21 cellular contexts compared by ENCODE assay signal in the genomic region with DNA sequence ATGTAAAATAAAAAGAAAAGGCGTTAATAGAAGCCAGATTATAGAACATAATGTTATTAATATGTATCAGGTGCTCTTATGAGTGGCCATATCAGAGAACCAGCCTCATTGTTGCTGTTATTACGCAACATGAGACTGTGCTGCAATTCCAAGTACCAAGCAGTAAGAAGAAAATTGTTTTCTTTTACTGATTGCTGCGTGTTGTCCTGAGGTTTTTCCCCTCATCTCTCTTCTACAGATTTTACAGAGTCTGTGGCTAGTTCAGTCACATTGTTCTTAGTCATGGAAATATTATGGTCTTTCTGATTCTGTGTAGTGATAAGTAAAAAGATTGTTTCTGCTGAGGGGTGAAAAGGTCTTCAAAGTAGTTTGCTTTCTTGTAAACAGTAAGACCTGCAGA. TPM values are rescaled to one million over a fixed set of nuclear protein-coding genes. Genes with fewer than 3 reads are reported as not detected.
DNase-seq lines count a peak whose midpoint lies in the region; ATAC-seq, FAIRE-seq and TF ChIP-seq lines count a peak whose summit lies in the region.
"Had no signal": no experiment of that assay in that cellular context is flagged by ENCODE, and none has a peak within 500 bp of the region (broad histone marks: within the 10 kb centered on the region; RNA-seq: fewer than 3 reads in every experiment).

No MANE protein-coding gene starts in this region.

- no peaks in the 10 kb centered on the region; a peak in 1 of 5 replicates for H3K27me3 ChIP-seq in K562 (ENCODE audit: control insufficient read depth in 2 of 2, insufficient read depth in 2 of 2, low read length in 2 of 2)

- TF ChIP-seq EP300 in K562 (IDR thresholded peaks at IDR 0.05; ENCODE audit: low read length): no peak

- H3K4me3 ChIP-seq in AG10803 (ENCODE audit: low read length): no peak overlapping the region
- H3K4me3 ChIP-seq in K562: no peak overlapping the region
- H3K4me3 ChIP-seq: SK-N-MC had no signal

- no peaks in the 10 kb centered on the region for H3K9me3 ChIP-seq in K562 (replicated peaks; ENCODE audit: control insufficient read depth, insufficient read depth, low read depth, low read length)

- H4K20me1 ChIP-seq in K562 (replicated peaks; ENCODE audit: control insufficient read depth, insufficient read depth, low read length): no peaks in the 10 kb centered on the region

- POLR2A ChIA-PET in K562 (lab: Yijun Ruan, JAX): no interaction called here

- no TSS peak for BruUV-seq in K562 (replicated peaks; lab: Mats Ljungman, UMichigan)

- no peaks in the 10 kb centered on the region for H3K4me1 ChIP-seq in K562 (replicated peaks in 1 of 2; ENCODE audit: control insufficient read depth in 2 of 2, insufficient read depth in 2 of 2, low read length in 2 of 2)

- CTCF ChIA-PET in K562 (lab: Yijun Ruan, JAX; ENCODE audit: low intra/inter-chr PET ratio): no interaction called here

- 3% methylated on average over 3 of the region's 3 CpGs for WGBS in K562 (ENCODE audit: insufficient coverage, low coverage, missing lambda C conversion rate)

- no peak overlapping the region for H2AFZ ChIP-seq in K562 (ENCODE audit: low read depth, low read length)

- TF ChIP-seq RAD21 in K562 (CRISPR knock-in tag; conservative IDR thresholded peaks at IDR 0.05 in 1 of 2, IDR thresholded peaks at IDR 0.05 in 1 of 2): no peak

- H3K79me2 ChIP-seq in K562 (ENCODE audit: control insufficient read depth, insufficient read depth, low read length): no peaks in the 10 kb centered on the region

- DNase-seq in AG10803 (ENCODE audit: low read depth) (peak; percentile 77), K562 (ENCODE audit: extremely low read depth in 1 of 4, low spot score in 3 of 4) (no peak), kidney tubule cell (ENCODE audit: low spot score) (peak; percentile 2), DMS153 treated with DMSO at 0.1 percent for 48 hours (lab: John Stamatoyannopoulos, UW; ENCODE audit: unreplicated experiment) (no peak), cardiac septum (ENCODE audit: low spot score) (no peak)
- DNase-seq: activated CD8-positive, alpha-beta memory T cell treated with anti-CD3 and anti-CD28 coated beads for 24 hours; activated gamma-delta T cell; C1 segment of cervical spinal cord; head of caudate nucleus; kidney glomerular epithelial cell; NCI-H1105; PC-3; posterior cingulate gyrus; WERI-Rb-1 had no signal

- H3K9ac ChIP-seq in K562 (ENCODE audit: insufficient read depth in 1 of 2, low read depth in 2 of 2, low read length in 2 of 2): no peak overlapping the region

- H3K4me2 ChIP-seq in K562 (ENCODE audit: insufficient read depth, low read length): no peak overlapping the region

- TF ChIP-seq POLR2A in K562 (conservative IDR thresholded peaks at IDR 0.05): no peak

- H3K9me1 ChIP-seq in K562 (ENCODE audit: control insufficient read depth, insufficient read depth, low read length): no peaks in the 10 kb centered on the region

- H3K27ac ChIP-seq in K562 (ENCODE audit: extremely low read depth, low read depth, low read length): no peak overlapping the region
- H3K27ac ChIP-seq: SK-N-MC, WERI-Rb-1 had no signal

- in situ Hi-C loops in K562 (cut with MboI): no loop called here

- peak; percentile 56 for ATAC-seq in HG03432 (IDR thresholded peaks at IDR 0.05; ENCODE audit: unreplicated experiment)
- ATAC-seq in K562: no peak
- ATAC-seq in GM18907 (IDR thresholded peaks at IDR 0.05; ENCODE audit: unreplicated experiment): no peak
- ATAC-seq in esophagus mucosa: no peak
- ATAC-seq: PC-3 had no signal

- intact Hi-C loops in K562 (cut with micrococcal nuclease) (loop anchor here (5.0 kb wide), 1 partner anchor 251 kb away; no protein-coding TSS in a partner anchor), cardiac septum (cut with DNase I) (no loop called here)

- TF ChIP-seq CTCF in AG10803 (conservative IDR thresholded peaks at IDR 0.05; ENCODE audit: low read length) (no peak), K562 (IDR thresholded peaks at IDR 0.05 in 2 of 3, conservative IDR thresholded peaks at IDR 0.05 in 1 of 3; ENCODE audit: insufficient read depth in 2 of 3, low read depth in 1 of 3, low read length in 3 of 3) (no peak)

- no peak for FAIRE-seq in K562 (lab: Jason Lieb, UNC)
- FAIRE-seq: GM12892, HTR-8/SVneo had no signal

- no peaks in the 10 kb centered on the region for H3K36me3 ChIP-seq in K562 (ENCODE audit: control insufficient read depth, insufficient read depth, low read length)
- H3K36me3 ChIP-seq: WERI-Rb-1 had no signal

TF ChIP-seq in K562, 482 proteins besides CTCF, POLR2A, EP300 and RAD21:
- TF ChIP-seq CBX2 (IDR thresholded peaks at IDR 0.05; ENCODE audit: insufficient read depth, low read length, poor library complexity, severe bottlenecking) (no peak), CBFA2T3 (IDR thresholded peaks at IDR 0.05) (peak; percentile 10; the same call in 1 of the 2 replicates), FOSL1 (tag; conservative IDR thresholded peaks at IDR 0.05) (peak; percentile 65), HDAC1 (IDR thresholded peaks at IDR 0.05) (peak in 1 of 2 experiments; percentile 26; a peak in 1 of 4 replicates), KDM1A (IDR thresholded peaks at IDR 0.05) (peak in 1 of 2 experiments; percentile 34; a peak in 1 of 4 replicates), FOXJ2 (tag; IDR thresholded peaks at IDR 0.05) (0 out of 2 replicates have a peak, but pooled peaks have one; percentile 23), ZNF175 (CRISPR knock-in tag; IDR thresholded peaks at IDR 0.05; ENCODE audit: low read depth) (no peak), ZFPM2 (CRISPR knock-in tag; IDR thresholded peaks at IDR 0.05) (no peak), CEBPB (tag; IDR thresholded peaks at IDR 0.05) (peak; percentile 96), CEBPG (CRISPR knock-in tag; IDR thresholded peaks at IDR 0.05) (0 out of 2 replicates have a peak, but pooled peaks have one; percentile 53), CEBPG (tag; conservative IDR thresholded peaks at IDR 0.05 in 1 of 2, IDR thresholded peaks at IDR 0.05 in 1 of 2) (peak; percentile 96 to 99)
- TF ChIP-seq, protein P1, sequence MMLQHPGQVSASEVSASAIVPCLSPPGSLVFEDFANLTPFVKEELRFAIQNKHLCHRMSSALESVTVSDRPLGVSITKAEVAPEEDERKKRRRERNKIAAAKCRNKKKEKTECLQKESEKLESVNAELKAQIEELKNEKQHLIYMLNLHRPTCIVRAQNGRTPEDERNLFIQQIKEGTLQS (IDR thresholded peaks at IDR 0.05): peak; percentile 16; the same call in 1 of the 2 replicates
- TF ChIP-seq, protein P1 (CRISPR knock-in tag; conservative IDR thresholded peaks at IDR 0.05): no peak

RNA-seq across cellular contexts. Expression of a gene that starts 55.9 kb away (rescaled TPM):
- not detected in 2 replicates for total RNA-seq in K562 (2011; cell fraction: chromatin; rRNA removed; ENCODE audit: low replicate concordance)
- total RNA-seq in K562 (2011; cell fraction: nucleolus; rRNA removed): not detected in 2 replicates
- not detected in 2 replicates for total RNA-seq in K562 (2011; cell fraction: nucleoplasm; rRNA removed)
- total RNA-seq in K562 (2014; rRNA removed) (not detected in 2 replicates), K562 (2014; rRNA removed; fragmentation: Illumina TruSeq; extraction: Trizol) (not detected in 2 replicates), K562 (2015; rRNA removed; fragmentation: Illumina TruSeq; extraction: Trizol) (not detected in 2 replicates), K562 (2021) (0.20 and 0.22 TPM in 2 replicates), esophagus mucosa (17.5 TPM), cardiac septum (11.1 TPM)
- polyA plus RNA-seq in K562 (2011; rRNA removed) (not detected in 2 replicates), K562 (2014; fragmentation: Illumina TruSeq; extraction: Trizol) (not detected in 2 replicates), K562 (2014; fragmentation: Nextera tagmentation; extraction: Ambion mirVana) (not detected), K562 (2014; rRNA removed) (not detected in 2 replicates)
- polyA plus RNA-seq in K562 (2011; cell fraction: cytosol; rRNA removed): not detected in 2 replicates
- 0.08 TPM in 1 of 2 replicates, not detected in the other for polyA plus RNA-seq in K562 (2011; cell fraction: nucleus; rRNA removed)
- polyA plus RNA-seq in K562 (2012): 0.33 TPM in 1 of 2 replicates, not detected in the other
- polyA minus RNA-seq in K562 (2011; rRNA and poly(A)+ RNA removed): not detected in 2 replicates
- polyA minus RNA-seq in K562 (2011; cell fraction: cytosol; rRNA and poly(A)+ RNA removed): not detected in 2 replicates
- not detected in 2 replicates for polyA minus RNA-seq in K562 (2011; cell fraction: nucleus; rRNA and poly(A)+ RNA removed)
- total RNA-seq: Daoy had no signal

Comparison
In these comparisons a context has a peak if more than half of its experiments do, and no peak if none do; other contexts are left out.
1. DNase-seq: peak in AG10803 (single experiment) and kidney tubule cell (single experiment); none in K562 (0 of 4), DMS153 treated with DMSO at 0.1 percent for 48 hours (single experiment) and cardiac septum (single experiment).